8 cellular contexts compared by ENCODE assay signal in the genomic region with DNA sequence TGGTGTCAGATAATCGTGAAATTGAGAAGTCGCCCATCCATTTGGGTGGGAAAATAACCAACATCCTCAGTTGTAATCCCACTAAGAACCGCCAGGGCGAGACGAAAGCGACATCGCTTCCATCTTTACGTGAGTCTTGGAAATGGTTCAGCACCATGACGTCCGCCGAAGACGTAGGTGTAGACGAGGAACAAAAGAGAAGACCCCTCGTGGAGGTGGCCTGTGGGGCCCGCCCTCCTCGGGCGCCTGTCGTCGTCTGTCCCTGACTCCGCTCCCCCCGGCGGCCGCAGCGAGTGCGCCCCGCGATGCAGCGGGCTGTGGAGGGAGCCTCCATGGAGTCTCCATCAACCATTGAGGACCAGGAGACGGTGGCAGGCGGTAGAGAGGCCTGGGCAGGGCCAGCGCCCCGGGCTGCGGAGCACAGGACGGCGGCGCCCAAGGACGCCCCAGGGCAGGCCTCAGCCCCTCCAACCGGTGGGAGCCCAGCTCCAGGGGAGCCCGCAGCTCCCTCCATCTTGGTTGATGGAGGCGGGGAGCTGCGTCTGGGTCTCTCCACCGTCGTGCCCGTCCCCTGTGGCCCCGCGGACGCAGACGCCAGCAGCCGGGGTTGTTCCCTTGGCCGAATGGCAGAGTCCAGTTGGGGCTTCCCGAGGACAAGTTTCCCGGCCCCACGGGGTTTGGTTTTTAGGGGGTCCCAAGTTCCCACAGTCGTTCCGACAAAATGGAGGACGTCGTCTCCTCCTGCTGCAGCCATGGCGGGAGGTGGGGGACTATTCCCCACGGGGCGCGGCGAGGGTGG. TPM values are rescaled to one million over a fixed set of nuclear protein-coding genes. Genes with fewer than 3 reads are reported as not detected.
DNase-seq lines count a peak whose midpoint lies in the region; ATAC-seq and TF ChIP-seq lines count a peak whose summit lies in the region.

No MANE protein-coding gene starts in this region.

- H3K27ac Mint-ChIP-seq in activated naive CD8-positive, alpha-beta T cell treated with anti-CD3 and anti-CD28 coated beads, Interleukin-2, amount 10 ng/mL, durations not matched to agents 7 days and 5 days = peak overlapping the region; percentile 90

- H3K4me3 ChIP-seq in LNCaP clone FGC (ENCODE audit: low read depth, low read length) (peak overlapping the region; percentile 48), parathyroid adenoma (ENCODE audit: low read depth, low read length) (peak overlapping the region; percentile 57), thyroid gland (replicated peaks in 1 of 3) (peak overlapping the region; percentile 60 to 68 (median 68))

- peak; percentile 23 for ATAC-seq in GM21526 (IDR thresholded peaks at IDR 0.05; ENCODE audit: low FRiP score, unreplicated experiment)
- peak; percentile 26 for ATAC-seq in activated naive CD8-positive, alpha-beta T cell treated with anti-CD3 and anti-CD28 coated beads, Interleukin-2, amount 10 ng/mL, durations not matched to agents 7 days and 5 days (ENCODE audit: low read depth)

- H3K4me1 ChIP-seq in parathyroid adenoma (no peaks in the 10 kb centered on the region), thyroid gland (peaks cover 18 to 21% of the 10 kb centered on the region in 2 donors)

- H2AFZ ChIP-seq in parathyroid adenoma = peak overlapping the region; percentile 96

- POLR2A ChIA-PET in activated naive CD8-positive, alpha-beta T cell treated with anti-CD3 and anti-CD28 coated beads, Interleukin-2, amount 10 ng/mL, durations not matched to agents 7 days and 5 days (lab: Charles Lee) = interaction anchor here (0.7 to 2.2 kb wide), 4 partner anchors 93 to 170 kb away, joined by 3 to 25 read pairs (median 5); a partner anchor contains a TSS

- H3K4me3 Mint-ChIP-seq in activated naive CD8-positive, alpha-beta T cell treated with anti-CD3 and anti-CD28 coated beads, Interleukin-2, amount 10 ng/mL, durations not matched to agents 7 days and 5 days = peak overlapping the region; percentile 77

- peak overlapping the region; percentile 84 for H3K4me2 ChIP-seq in parathyroid adenoma (ENCODE audit: low read length)

- no peaks in the 10 kb centered on the region for H3K79me2 ChIP-seq in parathyroid adenoma

- DNase-seq in DMS153 (lab: John Stamatoyannopoulos, UW) = peak; percentile 52
- no peak for DNase-seq in LNCaP clone FGC (ENCODE audit: low read depth)
- DNase-seq in SK-MEL-5 (ENCODE audit: low read depth, low spot score) = peak; percentile 88
- peak; percentile 84 for DNase-seq in activated naive CD8-positive, alpha-beta T cell treated with anti-CD3 and anti-CD28 coated beads, Interleukin-2, amount 10 ng/mL, durations not matched to agents 7 days and 5 days
- DNase-seq in cardiac septum (ENCODE audit: low spot score) = peak; percentile 88
- peak; percentile 73 to 74 for DNase-seq in thyroid gland

- no peaks in the 10 kb centered on the region for H3K9me3 Mint-ChIP-seq in activated naive CD8-positive, alpha-beta T cell treated with anti-CD3 and anti-CD28 coated beads, Interleukin-2, amount 10 ng/mL, durations not matched to agents 7 days and 5 days

- WGBS in thyroid gland, 2 donors = 4 to 5% methylated on average over 14 to 34 of the region's 62 CpGs

- peak overlapping the region; percentile 99 for H3K27ac ChIP-seq in parathyroid adenoma
- H3K27ac ChIP-seq in thyroid gland = peak overlapping the region; percentile 99 to 100 (median 100)

- peaks cover 19% of the 10 kb centered on the region for H3K4me1 Mint-ChIP-seq in activated naive CD8-positive, alpha-beta T cell treated with anti-CD3 and anti-CD28 coated beads, Interleukin-2, amount 10 ng/mL, durations not matched to agents 7 days and 5 days

- H3K36me3 Mint-ChIP-seq in activated naive CD8-positive, alpha-beta T cell treated with anti-CD3 and anti-CD28 coated beads, Interleukin-2, amount 10 ng/mL, durations not matched to agents 7 days and 5 days = no peaks in the 10 kb centered on the region

- in situ Hi-C loops in SK-MEL-5 (cut with HindIII; ENCODE audit: low pct_unique_long_range_greater_than_20kb, low sequenced_read_pairs) = no loop called here

- H3K9ac ChIP-seq in parathyroid adenoma = peak overlapping the region; percentile 73

- H3K27me3 ChIP-seq in parathyroid adenoma (ENCODE audit: control insufficient read depth, insufficient read depth, low read length) = no peaks in the 10 kb centered on the region
- no peaks in the 10 kb centered on the region for H3K27me3 ChIP-seq in thyroid gland

- peaks cover 4% of the 10 kb centered on the region for H3K27me3 Mint-ChIP-seq in activated naive CD8-positive, alpha-beta T cell treated with anti-CD3 and anti-CD28 coated beads, Interleukin-2, amount 10 ng/mL, durations not matched to agents 7 days and 5 days

- H3K36me3 ChIP-seq in parathyroid adenoma (ENCODE audit: control insufficient read depth, insufficient read depth, low read length) (no peaks in the 10 kb centered on the region), thyroid gland (no peaks in the 10 kb centered on the region)

- intact Hi-C loops in cardiac septum (cut with DNase I) (loop anchor here (2.0 to 5.0 kb wide), 3 partner anchors 93 to 325 kb away; a partner anchor contains a TSS), thyroid gland (cut with DNase I) (loop anchor here (5.0 kb wide), 1 partner anchor 175 kb away; a partner anchor contains a TSS)

- peak in 1 of 2 donors; percentile 52 for TF ChIP-seq POLR2A in thyroid gland (IDR thresholded peaks at IDR 0.05)

- no peaks in the 10 kb centered on the region for H3K9me3 ChIP-seq in parathyroid adenoma (ENCODE audit: control insufficient read depth, low read length)
- no peaks in the 10 kb centered on the region for H3K9me3 ChIP-seq in thyroid gland

- no peak for TF ChIP-seq CTCF in LNCaP clone FGC (IDR thresholded peaks at IDR 0.05; ENCODE audit: control insufficient read depth, extremely low read depth, insufficient read depth)
- TF ChIP-seq CTCF in parathyroid adenoma (IDR thresholded peaks at IDR 0.05) = peak; percentile 82
- TF ChIP-seq CTCF in thyroid gland (IDR thresholded peaks at IDR 0.05) = peak; percentile 50 to 82 (median 72)

RNA-seq across cellular contexts. Expression of a gene that starts 1.0 kb away (rescaled TPM):
- total RNA-seq in SK-MEL-5 (2014; rRNA removed; shearing (Covaris generic)) = 84.3 and 84.6 TPM in 2 replicates
- polyA plus RNA-seq in SK-MEL-5 (2015; cell fraction: cytosol; rRNA removed) = 30.5 and 45.8 TPM in 2 replicates
- polyA plus RNA-seq in SK-MEL-5 (2015; cell fraction: nucleus; rRNA removed) = 121 and 123 TPM in 2 replicates
- 10 to 100 TPM; 82.8 to 92.0 TPM for total RNA-seq in activated naive CD8-positive, alpha-beta T cell treated with anti-CD3 and anti-CD28 coated beads, Interleukin-2, amount 10 ng/mL, durations not matched to agents 7 days and 5 days
- total RNA-seq in cardiac septum (55.1 TPM), thyroid gland (100 to 1,000 TPM; 100 to 154 (median 117) TPM)
